Comparison of ENCODE assay signal across 1 cellular context in genomic region chr9:114231218-114232090, GRCh38.
TF ChIP-seq lines count a peak whose summit lies in the region.

No MANE protein-coding gene starts in this region.

TF ChIP-seq in K562, 482 proteins besides CTCF, POLR2A, EP300 and RAD21 (continued from another document):
- TF ChIP-seq BCLAF1 (IDR thresholded peaks at IDR 0.05; ENCODE audit: borderline replicate concordance in 1 of 2, control insufficient read depth in 1 of 2, low read depth in 2 of 2, low read length in 1 of 2): no peak
